10 cellular contexts compared by ENCODE assay signal in genomic region chr5:92552206-92553160, GRCh38.
DNase-seq lines count a peak whose midpoint lies in the region; ATAC-seq, FAIRE-seq and TF ChIP-seq lines count a peak whose summit lies in the region.
"Had no signal": no experiment of that assay in that cellular context is flagged by ENCODE, and none has a peak within 500 bp of the region (broad histone marks: within the 10 kb centered on the region; RNA-seq: fewer than 3 reads in every experiment).

No MANE protein-coding gene starts in this region.

- H3K4me2 ChIP-seq in A549 = peak overlapping the region; percentile 72

- H3K27me3 ChIP-seq in esophagus squamous epithelium = no peaks in the 10 kb centered on the region
- H3K27me3 ChIP-seq: thyroid gland had no signal

- H3K9me3 ChIP-seq in A549 = no peaks in the 10 kb centered on the region
- no peaks in the 10 kb centered on the region for H3K9me3 ChIP-seq in esophagus squamous epithelium
- H3K9me3 ChIP-seq: thyroid gland had no signal

- ATAC-seq in A549 = peak; percentile 94 to 96
- peak; percentile 45 for ATAC-seq in HG02759 (IDR thresholded peaks at IDR 0.05; ENCODE audit: unreplicated experiment)
- ATAC-seq in HG02852 (IDR thresholded peaks at IDR 0.05; ENCODE audit: unreplicated experiment) = no peak
- ATAC-seq in HG03521 (IDR thresholded peaks at IDR 0.05; ENCODE audit: unreplicated experiment) = no peak

- intact Hi-C loops in esophagus squamous epithelium (cut with DNase I) = no loop called here

- CTCF ChIA-PET in A549 (lab: Yijun Ruan, JAX) = no interaction called here
- CTCF ChIA-PET in RWPE1 (lab: Yijun Ruan, JAX) = no interaction called here

- TF ChIP-seq CTCF in A549 (IDR thresholded peaks at IDR 0.05) = no peak
- TF ChIP-seq CTCF in RWPE1 (conservative IDR thresholded peaks at IDR 0.05; ENCODE audit: low read depth) = no peak
- no peak for TF ChIP-seq CTCF in foreskin fibroblast (IDR thresholded peaks at IDR 0.05; ENCODE audit: low read depth, low read length)
- TF ChIP-seq CTCF in esophagus squamous epithelium (IDR thresholded peaks at IDR 0.05) = no peak

- FAIRE-seq in A549 (lab: Jason Lieb, UNC) = peak; percentile 92

- H3K4me3 ChIP-seq in A549 = peak overlapping the region; percentile 20; the same call in 1 of the 3 replicates
- H3K4me3 ChIP-seq in foreskin fibroblast (ENCODE audit: low read depth in 1 of 2, low read length in 2 of 2) = no peak overlapping the region
- no peak overlapping the region for H3K4me3 ChIP-seq in esophagus squamous epithelium
- H3K4me3 ChIP-seq: pancreas, thyroid gland had no signal

- POLR2A ChIA-PET in A549 (lab: Yijun Ruan, JAX) = no interaction called here
- POLR2A ChIA-PET in RWPE1 (lab: Yijun Ruan, JAX; ENCODE audit: low non-redundant PET) = no interaction called here

- H3K4me1 ChIP-seq in A549 = peaks cover 31% of the 10 kb centered on the region
- no peaks in the 10 kb centered on the region for H3K4me1 ChIP-seq in esophagus squamous epithelium
- H3K4me1 ChIP-seq: pancreas, thyroid gland had no signal

- TF ChIP-seq RAD21 in A549 (conservative IDR thresholded peaks at IDR 0.05 in 1 of 2, IDR thresholded peaks at IDR 0.05 in 1 of 2) = peak; percentile 39 to 50; a peak in 4 of 5 replicates

- no peaks in the 10 kb centered on the region for H3K36me3 ChIP-seq in esophagus squamous epithelium
- H3K36me3 ChIP-seq: pancreas, thyroid gland had no signal

- H3K27ac ChIP-seq in A549 = peak overlapping the region; percentile 77 to 81
- no peak overlapping the region for H3K27ac ChIP-seq in RWPE1
- H3K27ac ChIP-seq in esophagus squamous epithelium = no peak overlapping the region
- H3K27ac ChIP-seq: pancreas, thyroid gland had no signal

- WGBS in A549 (ENCODE audit: missing lambda C conversion rate) = 2% methylated on average over 8 of the region's 8 CpGs
- 45 to 48% methylated on average over 8 of the region's 8 CpGs for WGBS in esophagus squamous epithelium, 2 donors

- TF ChIP-seq EP300 in A549 (IDR thresholded peaks at IDR 0.05) = peak; percentile 82 to 89; a peak in 4 of 5 replicates

- TF ChIP-seq POLR2A in A549 (IDR thresholded peaks at IDR 0.05; ENCODE audit: low read length) (no peak), esophagus squamous epithelium (IDR thresholded peaks at IDR 0.05) (no peak)

- peak; percentile 44 to 93 for DNase-seq in A549 (ENCODE audit: low read depth in 1 of 2, low spot score in 1 of 2)
- DNase-seq in RWPE1 (ENCODE audit: low spot score) = peak; percentile 67
- DNase-seq in foreskin fibroblast = peak; percentile 96 to 97
- DNase-seq in NAMALWA (ENCODE audit: low spot score) = no peak
- DNase-seq in esophagus squamous epithelium (lab: John Stamatoyannopoulos, UW) = no peak
- DNase-seq: pancreas, thyroid gland had no signal

TF ChIP-seq in A549, 52 proteins besides CTCF, POLR2A, EP300 and RAD21 (continues in another document):
- TF ChIP-seq NR3C1 (IDR thresholded peaks at IDR 0.05) (no peak), JUNB (IDR thresholded peaks at IDR 0.05) (peak; percentile 95), SMC3 (IDR thresholded peaks at IDR 0.05) (peak; percentile 48), FOSL2 (IDR thresholded peaks at IDR 0.05) (peak; percentile 93), FOSL2 (CRISPR knock-in tag; IDR thresholded peaks at IDR 0.05) (peak; percentile 99), CHD2 (IDR thresholded peaks at IDR 0.05; ENCODE audit: low read length, partially characterized antibody) (no peak), E2F6 (IDR thresholded peaks at IDR 0.05; ENCODE audit: borderline replicate concordance, low read depth) (no peak), ATOH8 (CRISPR knock-in tag; IDR thresholded peaks at IDR 0.05; ENCODE audit: low read depth) (no peak), CBX8 (IDR thresholded peaks at IDR 0.05) (no peak), REST (IDR thresholded peaks at IDR 0.05) (no peak), ZNF302 (CRISPR knock-in tag; IDR thresholded peaks at IDR 0.05) (no peak), HEYL (CRISPR knock-in tag; IDR thresholded peaks at IDR 0.05) (no peak), ELK1 (IDR thresholded peaks at IDR 0.05; ENCODE audit: low read depth, low read length) (no peak), EHF (CRISPR knock-in tag; IDR thresholded peaks at IDR 0.05) (no peak), BCL3 (IDR thresholded peaks at IDR 0.05) (peak; percentile 83; the same call in 1 of the 3 replicates), HES2 (IDR thresholded peaks at IDR 0.05) (peak; percentile 84), RFX5 (IDR thresholded peaks at IDR 0.05) (no peak), JUN (IDR thresholded peaks at IDR 0.05) (peak; percentile 82 to 97; a peak in 4 of 5 replicates), MAX (IDR thresholded peaks at IDR 0.05) (peak; percentile 79), HOXA7 (CRISPR knock-in tag; IDR thresholded peaks at IDR 0.05) (no peak), GATA3 (IDR thresholded peaks at IDR 0.05; ENCODE audit: borderline replicate concordance) (peak; percentile 97), HOXB5 (CRISPR knock-in tag; IDR thresholded peaks at IDR 0.05) (peak; percentile 26; the same call in 1 of the 2 replicates), CEBPB (IDR thresholded peaks at IDR 0.05) (peak; percentile 88 to 96), FOXS1 (CRISPR knock-in tag; IDR thresholded peaks at IDR 0.05) (no peak), ESRRA (IDR thresholded peaks at IDR 0.05; ENCODE audit: borderline replicate concordance, low read length) (no peak), RARB (CRISPR knock-in tag; IDR thresholded peaks at IDR 0.05) (peak; percentile 12; the same call in 1 of the 2 replicates), EHMT2 (IDR thresholded peaks at IDR 0.05; ENCODE audit: low read depth) (no peak)

Comparison
In these comparisons a context has a peak if more than half of its experiments do, and no peak if none do; other contexts are left out.
1. ATAC-seq: peak in A549 (2 of 2) and HG02759 (single experiment); none in HG02852 (single experiment) and HG03521 (single experiment).
2. DNase-seq: peak in A549 (2 of 2), RWPE1 (single experiment) and foreskin fibroblast (2 of 2); none in NAMALWA (single experiment) and esophagus squamous epithelium (single experiment).
3. H3K27ac ChIP-seq: peak in A549 (2 of 2); none in RWPE1 (single experiment) and esophagus squamous epithelium (0 of 4).